In genomic region chr10:8418631-8419030, GRCh38 we compare ENCODE assay signal across 28 cellular contexts.
A peak's percentile ranks its signal among the peaks of the same experiment; 100 is the strongest.
DNase-seq lines count a peak whose midpoint lies in the region; ATAC-seq and TF ChIP-seq lines count a peak whose summit lies in the region.
"Had no signal": no experiment of that assay in that cellular context is flagged by ENCODE, and none has a peak within 500 bp of the region (broad histone marks: within the 10 kb centered on the region; RNA-seq: fewer than 3 reads in every experiment).

No MANE protein-coding gene starts in this region.

- H3K4me3 ChIP-seq in AG10803 (ENCODE audit: low read length) = no peak overlapping the region
- H3K4me3 ChIP-seq in fibroblast of the aortic adventitia (ENCODE audit: low read depth, low read length) = no peak overlapping the region
- H3K4me3 ChIP-seq in effector memory CD4-positive, alpha-beta T cell (ENCODE audit: insufficient read depth, low read depth, low read length, poor library complexity, severe bottlenecking) = no peak overlapping the region
- H3K4me3 ChIP-seq: adrenal gland, K562, MG63, PC-9, upper lobe of right lung had no signal

- peaks cover 17% of the 10 kb centered on the region for H3K4me1 ChIP-seq in effector memory CD4-positive, alpha-beta T cell (ENCODE audit: control insufficient read depth, insufficient read depth, low read length, poor library complexity, severe bottlenecking)
- H3K4me1 ChIP-seq: adrenal gland, upper lobe of right lung had no signal

- no peak for ATAC-seq in GM18909 (IDR thresholded peaks at IDR 0.05; ENCODE audit: poor library complexity, unreplicated experiment)
- no peak for ATAC-seq in HG02840 (IDR thresholded peaks at IDR 0.05; ENCODE audit: low FRiP score, unreplicated experiment)
- ATAC-seq: activated CD8-positive, alpha-beta memory T cell treated with anti-CD3 and anti-CD28 coated beads, Interleukin-2, amount 10 ng/mL, durations not matched to agents 7 days and 5 days; K562; sciatic nerve; stimulated activated naive B cell treated with anti-CD40 and anti-IgM and Interleukin-4, amounts not matched to agents 10 μg/mL and 1 μg/mL and 100 μg/mL, for 72 hours; upper lobe of right lung had no signal

- H3K27me3 ChIP-seq in effector memory CD4-positive, alpha-beta T cell (replicated peaks; ENCODE audit: control insufficient read depth, insufficient read depth, low read length, poor library complexity, severe bottlenecking) = no peaks in the 10 kb centered on the region
- H3K27me3 ChIP-seq: adrenal gland, MG63, upper lobe of right lung had no signal

- TF ChIP-seq CTCF in AG10803 (conservative IDR thresholded peaks at IDR 0.05; ENCODE audit: low read length) (no peak), fibroblast of the aortic adventitia (IDR thresholded peaks at IDR 0.05; ENCODE audit: insufficient read depth, low read length) (no peak)

- peak; percentile 1 for DNase-seq in AG10803 (ENCODE audit: low read depth)
- DNase-seq in GM03348 (ENCODE audit: low spot score) = peak; percentile 37
- peak; percentile 82 for DNase-seq in amniotic epithelial cell (ENCODE audit: low read depth)
- DNase-seq in fibroblast of the aortic adventitia (ENCODE audit: low read depth) = peak; percentile 82
- DNase-seq in effector memory CD4-positive, alpha-beta T cell = no peak
- no peak for DNase-seq in iPS-NIHi7 (ENCODE audit: extremely low spot score)
- DNase-seq: ACHN; activated CD8-positive, alpha-beta memory T cell treated with anti-CD3 and anti-CD28 coated beads, Interleukin-2, amount 10 ng/mL, durations not matched to agents 7 days and 5 days; activated naive CD4-positive, alpha-beta T cell treated with anti-CD3 and anti-CD28 coated beads for 36 hours; activated T-cell treated with anti-CD3 and anti-CD28 coated beads, Interleukin-2, amount 50 U/mL, for 48 hours; adrenal gland; caudate nucleus; H7; MG63; NCI-H1417; NCI-H2081; NCI-H2227 treated with DMSO at 0.1 percent for 48 hours; NCI-H526 treated with DMSO at 0.1 percent for 48 hours; PC-9; Right ventricle myocardium superior; stimulated activated CD4-positive, alpha-beta T cell treated with anti-CD3 and anti-CD28 coated beads, Interleukin-4, amount 100 ng/mL, for 4 hours; stimulated activated naive B cell treated with anti-CD40 and anti-IgM and Interleukin-4, amounts not matched to agents 10 μg/mL and 1 μg/mL and 100 μg/mL, for 72 hours; T1000; upper lobe of right lung had no signal

- no peak overlapping the region for H3K27ac ChIP-seq in effector memory CD4-positive, alpha-beta T cell (ENCODE audit: insufficient read depth, low read length, poor library complexity, severe bottlenecking)
- H3K27ac ChIP-seq: adrenal gland, PC-9, upper lobe of right lung had no signal

- H3K9me3 ChIP-seq in effector memory CD4-positive, alpha-beta T cell (ENCODE audit: control insufficient read depth, low read length) = no peaks in the 10 kb centered on the region
- H3K9me3 ChIP-seq: adrenal gland, MG63, upper lobe of right lung had no signal

- H3K36me3 ChIP-seq in effector memory CD4-positive, alpha-beta T cell (ENCODE audit: control insufficient read depth, insufficient read depth, low read length) = no peaks in the 10 kb centered on the region
- H3K36me3 ChIP-seq: adrenal gland, MG63, upper lobe of right lung had no signal

Comparison
In these comparisons a context has a peak if more than half of its experiments do, and no peak if none do; other contexts are left out.
1. DNase-seq: peak in AG10803 (single experiment), GM03348 (single experiment), amniotic epithelial cell (single experiment) and fibroblast of the aortic adventitia (single experiment); none in effector memory CD4-positive, alpha-beta T cell (0 of 3) and iPS-NIHi7 (single experiment).